In genomic region chr6:113094781-113095180, GRCh38 we compare ENCODE assay signal across 32 cellular contexts.
A peak's percentile ranks its signal among the peaks of the same experiment; 100 is the strongest.
DNase-seq lines count a peak whose midpoint lies in the region; ATAC-seq and TF ChIP-seq lines count a peak whose summit lies in the region.
"Had no signal": no experiment of that assay in that cellular context is flagged by ENCODE, and none has a peak within 500 bp of the region (broad histone marks: within the 10 kb centered on the region; RNA-seq: fewer than 3 reads in every experiment).

No MANE protein-coding gene starts in this region.

- no peak overlapping the region for H4K91ac ChIP-seq in IMR-90 (ENCODE audit: insufficient read depth, low read depth, low read length)

- dilution Hi-C loops in IMR-90 (cut with HindIII; ENCODE audit: low sequenced_read_pairs, unreplicated experiment) = no loop called here

- no peaks in the 10 kb centered on the region for H3F3A ChIP-seq in smooth muscle cell (ENCODE audit: low read depth)

- no peak overlapping the region for H2BK120ac ChIP-seq in IMR-90 (ENCODE audit: low read depth, low read length)

- POLR2A ChIA-PET in IMR-90 (lab: Charles Lee; ENCODE audit: unreplicated experiment) = no interaction called here
- POLR2A ChIA-PET in OCI-LY7 (lab: Charles Lee) = no interaction called here

- no peak overlapping the region for H4K8ac ChIP-seq in IMR-90 (ENCODE audit: low read depth in 2 of 2, low read length in 2 of 2)

- H2AK5ac ChIP-seq in IMR-90 (ENCODE audit: low read depth, low read length) = no peak overlapping the region

- in situ Hi-C loops in IMR-90 (cut with MboI; ENCODE audit: low sequenced_read_pairs) (no loop called here), brain microvascular endothelial cell (cut with HindIII; ENCODE audit: low pct_ligation_motif_present, low sequenced_read_pairs) (no loop called here)

- H3K79me2 ChIP-seq in smooth muscle cell (ENCODE audit: low read depth) = no peaks in the 10 kb centered on the region
- H3K79me2 ChIP-seq in OCI-LY7 (ENCODE audit: insufficient read depth, low read depth, low read length) = no peaks in the 10 kb centered on the region

- 100% methylated on average over 1 of the region's 3 CpGs; no CpG with 5 or more reads in 1 of the 2 experiments for WGBS in IMR-90 (ENCODE audit: extremely low coverage in 2 of 2, insufficient read length in 1 of 2), 2 experiments
- 27% methylated on average over 3 of the region's 3 CpGs for WGBS in smooth muscle cell (ENCODE audit: low lambda C conversion rate)

- no peak overlapping the region; the same call in 1 of the 2 replicates for H4K5ac ChIP-seq in IMR-90 (ENCODE audit: low read depth, low read length)

- H3K9me2 ChIP-seq in OCI-LY7 (ENCODE audit: insufficient read depth, low read length) = no peaks in the 10 kb centered on the region

- H2BK5ac ChIP-seq in IMR-90 (ENCODE audit: low read depth, low read length, poor library complexity, severe bottlenecking) = no peak overlapping the region

- intact Hi-C loops in IMR-90 (cut with micrococcal nuclease) = no loop called here
- intact Hi-C loops in OCI-LY7 (cut with micrococcal nuclease; ENCODE audit: unreplicated experiment) = no loop called here

- CTCF ChIA-PET in IMR-90 (lab: Yijun Ruan, JAX) = interaction anchor here (1.7 kb wide), 1 partner anchor 9 kb away, joined by 4 read pairs; no protein-coding TSS in a partner anchor
- CTCF ChIA-PET in OCI-LY7 (lab: Charles Lee; ENCODE audit: unreplicated experiment) = no interaction called here

- no peaks in the 10 kb centered on the region for H3K79me1 ChIP-seq in IMR-90 (ENCODE audit: low read depth in 1 of 2, low read length in 2 of 2)

- H3K56ac ChIP-seq in IMR-90 (ENCODE audit: extremely low read depth, insufficient read depth, low read length) = no peak overlapping the region

- peak; percentile 98 for ATAC-seq in IMR-90 (ENCODE audit: low read depth)
- no peak for ATAC-seq in stimulated activated naive CD8-positive, alpha-beta T cell treated with anti-CD3 and anti-CD28 coated beads, Interleukin-15, Interleukin-2, amounts not matched to agents 100 U/mL and 50 U/mL, for 24 hours
- ATAC-seq: activated CD4-positive, alpha-beta T cell treated with anti-CD3 and anti-CD28 coated beads for 36 hours; activated CD8-positive, alpha-beta T cell treated with anti-CD3 and anti-CD28 coated beads for 36 hours; lower lobe of right lung; pancreas had no signal

- H3K27me3 ChIP-seq in IMR-90 (ENCODE audit: control insufficient read depth, insufficient read depth, low read length) (no peaks in the 10 kb centered on the region), brain microvascular endothelial cell (replicated peaks) (no peaks in the 10 kb centered on the region), smooth muscle cell (ENCODE audit: low read depth) (no peaks in the 10 kb centered on the region)
- H3K27me3 ChIP-seq: cardiac muscle cell, pancreas, right atrium auricular region, tibial nerve had no signal

- H3K9me3 ChIP-seq in IMR-90 (ENCODE audit: control insufficient read depth, insufficient read depth, low read length) (no peaks in the 10 kb centered on the region; the same call in 1 of the 2 replicates), smooth muscle cell (replicated peaks; ENCODE audit: low read depth) (no peaks in the 10 kb centered on the region), OCI-LY7 (ENCODE audit: low read length) (no peaks in the 10 kb centered on the region)
- H3K9me3 ChIP-seq: Caco-2, lower lobe of right lung, pancreas, right atrium auricular region, tibial nerve had no signal

- DNase-seq in IMR-90 (peak; percentile 87), brain microvascular endothelial cell (peak; percentile 34), fibroblast of villous mesenchyme (ENCODE audit: low read depth) (peak; percentile 91), smooth muscle cell (lab: John Stamatoyannopoulos, UW; ENCODE audit: unreplicated experiment) (no peak), NCI-H146 treated with DMSO at 0.1 percent for 48 hours (lab: John Stamatoyannopoulos, UW; ENCODE audit: unreplicated experiment) (no peak), OCI-LY7 (ENCODE audit: low spot score) (no peak)
- no peak for DNase-seq in stimulated activated naive CD8-positive, alpha-beta T cell treated with anti-CD3 and anti-CD28 coated beads, Interleukin-15, Interleukin-2, amounts not matched to agents 100 U/mL and 50 U/mL, for 24 hours
- DNase-seq: activated CD4-positive, alpha-beta T cell treated with anti-CD3 and anti-CD28 coated beads for 36 hours; activated CD8-positive, alpha-beta memory T cell treated with anti-CD3 and anti-CD28 coated beads, Interleukin-2, amount 50 U/mL, for 48 hours; activated CD8-positive, alpha-beta T cell treated with anti-CD3 and anti-CD28 coated beads for 36 hours; activated naive CD4-positive, alpha-beta T cell treated with anti-CD3 and anti-CD28 coated beads for 36 hours; amygdala; C1 segment of cervical spinal cord; Caco-2; effector memory CD4-positive, alpha-beta T cell; GDM1; lower lobe of right lung; NCI-H146; NCI-H2107; NCI-H446; NCI-H82; nephron progenitor cell; pancreas; SIG-M5; stimulated activated CD4-positive, alpha-beta T cell treated with anti-CD3 and anti-CD28 coated beads, Interleukin-2, amount 100 ng/mL, for 48 hours; T1000 had no signal

- no peak overlapping the region for H3K9ac ChIP-seq in IMR-90 (ENCODE audit: low read depth, low read length)
- no peak overlapping the region for H3K9ac ChIP-seq in smooth muscle cell (ENCODE audit: low read depth)

- H3K4me2 ChIP-seq in IMR-90 (ENCODE audit: low read depth, low read length) (peak overlapping the region; percentile 85), smooth muscle cell (peak overlapping the region; percentile 69), OCI-LY7 (ENCODE audit: low read length) (no peak overlapping the region)

- H4K20me1 ChIP-seq in IMR-90 (ENCODE audit: insufficient read depth, low read length) (no peaks in the 10 kb centered on the region), smooth muscle cell (ENCODE audit: low read depth) (no peaks in the 10 kb centered on the region), OCI-LY7 (ENCODE audit: insufficient read depth, low read length) (no peaks in the 10 kb centered on the region)

- TF ChIP-seq CTCF in IMR-90 (conservative IDR thresholded peaks at IDR 0.05; ENCODE audit: low read depth, low read length) = no peak
- TF ChIP-seq CTCF in brain microvascular endothelial cell (IDR thresholded peaks at IDR 0.05; ENCODE audit: low read depth, low read length, missing control alignments) = no peak
- TF ChIP-seq CTCF in fibroblast of villous mesenchyme (IDR thresholded peaks at IDR 0.05; ENCODE audit: insufficient read depth, low read depth, low read length) = no peak
- TF ChIP-seq CTCF in smooth muscle cell (IDR thresholded peaks at IDR 0.05; ENCODE audit: borderline replicate concordance, insufficient read depth, poor library complexity, severe bottlenecking) = no peak
- TF ChIP-seq CTCF in OCI-LY7 (conservative IDR thresholded peaks at IDR 0.05; ENCODE audit: low read length) = no peak

- no peak overlapping the region for H2BK20ac ChIP-seq in IMR-90 (ENCODE audit: low read depth, low read length)

- no peak overlapping the region for H3K14ac ChIP-seq in IMR-90 (replicated peaks; ENCODE audit: low read depth, low read length)

- H3K36me3 ChIP-seq in IMR-90 (ENCODE audit: control insufficient read depth, insufficient read depth, low read length) (no peaks in the 10 kb centered on the region), brain microvascular endothelial cell (replicated peaks) (no peaks in the 10 kb centered on the region), smooth muscle cell (ENCODE audit: low read depth) (no peaks in the 10 kb centered on the region), OCI-LY7 (ENCODE audit: insufficient read depth, low read length) (no peaks in the 10 kb centered on the region)
- H3K36me3 ChIP-seq: cardiac muscle cell, lower lobe of right lung, pancreas, right atrium auricular region, tibial nerve had no signal

- H2AFZ ChIP-seq in IMR-90 (replicated peaks; ENCODE audit: low read length, poor library complexity) (no peak overlapping the region), smooth muscle cell (ENCODE audit: low read depth) (peak overlapping the region; percentile 77), OCI-LY7 (ENCODE audit: low read length) (no peak overlapping the region)

- H2AK9ac ChIP-seq in IMR-90 (replicated peaks; ENCODE audit: low read depth, low read length, poor library complexity) = no peak overlapping the region

- no peak for TF ChIP-seq RAD21 in IMR-90 (IDR thresholded peaks at IDR 0.05; ENCODE audit: low read length)

- H3K9me1 ChIP-seq in IMR-90 (ENCODE audit: insufficient read depth, low read length) = no peaks in the 10 kb centered on the region

- no peak overlapping the region for H2BK15ac ChIP-seq in IMR-90 (ENCODE audit: low read depth, low read length)

- H3K4me1 ChIP-seq in IMR-90 (ENCODE audit: control insufficient read depth, insufficient read depth, low read length) = peaks cover 7% of the 10 kb centered on the region
- H3K4me1 ChIP-seq in smooth muscle cell (ENCODE audit: low read depth) = no peaks in the 10 kb centered on the region
- no peaks in the 10 kb centered on the region for H3K4me1 ChIP-seq in OCI-LY7 (ENCODE audit: insufficient read depth, low read length, poor library complexity, severe bottlenecking)
- H3K4me1 ChIP-seq: Caco-2, lower lobe of right lung, pancreas, right atrium auricular region, tibial nerve had no signal

- H3K27ac ChIP-seq in IMR-90 (ENCODE audit: insufficient read depth, low read length) (no peak overlapping the region; the same call in 1 of the 2 replicates), brain microvascular endothelial cell (no peak overlapping the region), smooth muscle cell (ENCODE audit: low read depth) (peak overlapping the region; percentile 49), OCI-LY7 (ENCODE audit: low read depth, low read length, poor library complexity, severe bottlenecking) (no peak overlapping the region)
- H3K27ac ChIP-seq: cardiac muscle cell, coronary artery, epithelial cell of prostate, lower lobe of right lung, pancreas, right atrium auricular region, tibial nerve, VCaP had no signal

- peak overlapping the region; percentile 52 for H3K18ac ChIP-seq in IMR-90 (ENCODE audit: low read depth, low read length)

- no peak overlapping the region for H3K23ac ChIP-seq in IMR-90 (ENCODE audit: low read depth, low read length)

- H3K4ac ChIP-seq in IMR-90 (ENCODE audit: low read depth, low read length) = no peak overlapping the region

- no TSS peak for BruUV-seq in IMR-90 (replicated peaks; lab: Mats Ljungman, UMichigan)
- no TSS peak for BruUV-seq in OCI-LY7 (replicated peaks; lab: Mats Ljungman, UMichigan)

- H3K4me3 ChIP-seq in IMR-90 (ENCODE audit: insufficient read depth, low read depth, low read length) (no peak overlapping the region), brain microvascular endothelial cell (ENCODE audit: low read depth, low read length) (no peak overlapping the region), fibroblast of villous mesenchyme (ENCODE audit: low read depth, low read length) (no peak overlapping the region), smooth muscle cell (no peak overlapping the region), OCI-LY7 (ENCODE audit: low read depth, low read length, poor library complexity, severe bottlenecking) (no peak overlapping the region)
- H3K4me3 ChIP-seq: cardiac muscle cell, coronary artery, lower lobe of right lung, pancreas, right atrium auricular region, tibial nerve had no signal

- TF ChIP-seq POLR2A in IMR-90 (IDR thresholded peaks at IDR 0.05; ENCODE audit: low read depth, low read length) = no peak

TF ChIP-seq in IMR-90, 13 proteins besides CTCF, POLR2A, EP300 and RAD21 (continues in another document):
- no peak for TF ChIP-seq RFX5 (IDR thresholded peaks at IDR 0.05; ENCODE audit: low read depth, low read length)

Comparison
In these comparisons a context has a peak if more than half of its experiments do, and no peak if none do; other contexts are left out.
1. DNase-seq: peak in IMR-90 (single experiment), brain microvascular endothelial cell (single experiment) and fibroblast of villous mesenchyme (single experiment); none in smooth muscle cell (single experiment), NCI-H146 treated with DMSO at 0.1 percent for 48 hours (single experiment), OCI-LY7 (single experiment) and stimulated activated naive CD8-positive, alpha-beta T cell treated with anti-CD3 and anti-CD28 coated beads, Interleukin-15, Interleukin-2, amounts not matched to agents 100 U/mL and 50 U/mL, for 24 hours (single experiment).